ENCODE assay signal across 8 cellular contexts in genomic region chr2:1742680-1743395, GRCh38. TPM values are rescaled to one million over a fixed set of nuclear protein-coding genes. Genes with fewer than 3 reads are reported as not detected.
A peak's percentile ranks its signal among the peaks of the same experiment; 100 is the strongest.
DNase-seq lines count a peak whose midpoint lies in the region; ATAC-seq and TF ChIP-seq lines count a peak whose summit lies in the region.

No MANE protein-coding gene starts in this region.

- DNase-seq in BJ (ENCODE audit: low read depth) (peak; percentile 80), NCI-H2227 (lab: John Stamatoyannopoulos, UW; ENCODE audit: unreplicated experiment) (peak; percentile 45), T47D (ENCODE audit: low read depth in 1 of 2, low spot score in 1 of 2) (peak; percentile 77 to 92), renal cortical epithelial cell (ENCODE audit: low read depth) (peak; percentile 74)
- no peak for DNase-seq in central memory CD4-positive, alpha-beta T cell

- H3K36me3 ChIP-seq in BJ (ENCODE audit: control insufficient read depth, insufficient read depth, low read length) (peaks cover 4% of the 10 kb centered on the region), iPS-15b (ENCODE audit: control insufficient read depth, insufficient read depth, low read length) (no peaks in the 10 kb centered on the region)

- peak overlapping the region; percentile 41 for H3K9ac ChIP-seq in iPS-15b (ENCODE audit: low read depth, low read length)

- in situ Hi-C loops in T47D (cut with HindIII; ENCODE audit: low pct_unique_long_range_greater_than_20kb, low sequenced_read_pairs): no loop called here

- H3K4me1 ChIP-seq in iPS-15b (ENCODE audit: control insufficient read depth, insufficient read depth, low read length): peaks cover 4% of the 10 kb centered on the region

- POLR2A ChIA-PET in BJ (lab: Charles Lee): no interaction called here

- no peaks in the 10 kb centered on the region for H3K9me3 ChIP-seq in iPS-15b (ENCODE audit: control insufficient read depth, insufficient read depth, low read length)

- TF ChIP-seq CTCF in BJ (IDR thresholded peaks at IDR 0.05; ENCODE audit: insufficient read depth, low read depth, low read length): peak; percentile 70

- CTCF ChIA-PET in BJ (lab: Yijun Ruan, JAX): interaction anchor here (0.6 to 2.1 kb wide), 10 partner anchors 8 to 198 kb away, joined by 3 to 8 read pairs (median 3); no protein-coding TSS in a partner anchor

- H3K4me3 ChIP-seq in BJ (ENCODE audit: low read depth, low read length) (peak overlapping the region; percentile 78), iPS-15b (ENCODE audit: low read depth, low read length) (peak overlapping the region; percentile 72)

- ATAC-seq in GM18870 (IDR thresholded peaks at IDR 0.05; ENCODE audit: unreplicated experiment): no peak
- no peak for ATAC-seq in HG02973 (IDR thresholded peaks at IDR 0.05; ENCODE audit: unreplicated experiment)

- H3K27me3 ChIP-seq in BJ (ENCODE audit: control insufficient read depth, insufficient read depth, low read length): no peaks in the 10 kb centered on the region
- H3K27me3 ChIP-seq in iPS-15b (ENCODE audit: control insufficient read depth, insufficient read depth, low read length): peaks cover 28% of the 10 kb centered on the region

RNA-seq across cellular contexts. Expression of gene PXDN, which starts 1.5 kb away (rescaled TPM):
- polyA plus RNA-seq in BJ (2011; rRNA removed): 144 and 212 TPM in 2 replicates
- polyA minus RNA-seq in BJ (2011; rRNA and poly(A)+ RNA removed): 120 and 165 TPM in 2 replicates
- total RNA-seq in renal cortical epithelial cell: 243 and 291 TPM in 2 replicates
